In the genomic region with DNA sequence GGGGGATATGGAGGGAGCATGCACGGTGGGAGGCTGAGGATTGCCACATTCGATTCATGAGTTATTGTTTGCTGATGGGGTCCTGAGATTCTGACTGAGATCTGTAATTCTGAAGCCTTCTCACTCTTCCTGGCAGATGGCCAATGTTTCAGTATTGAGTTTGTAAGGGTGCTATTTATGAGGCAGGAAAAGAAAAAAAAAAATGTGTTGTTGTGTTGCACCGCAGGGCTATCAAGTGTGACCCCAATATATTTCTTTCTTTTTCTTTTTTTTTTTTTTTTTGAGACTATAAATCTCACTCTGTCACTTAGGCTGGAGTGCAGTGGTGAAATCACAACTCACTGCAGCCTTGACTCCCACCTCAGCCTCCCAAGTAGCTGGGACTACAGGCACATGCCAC, we compare ENCODE assay signal across 16 cellular contexts. TPM values are rescaled to one million over a fixed set of nuclear protein-coding genes. Genes with fewer than 3 reads are reported as not detected.
A peak's percentile ranks its signal among the peaks of the same experiment; 100 is the strongest.
DNase-seq lines count a peak whose midpoint lies in the region; ATAC-seq, FAIRE-seq and TF ChIP-seq lines count a peak whose summit lies in the region.
"Had no signal": no experiment of that assay in that cellular context is flagged by ENCODE, and none has a peak within 500 bp of the region (broad histone marks: within the 10 kb centered on the region; RNA-seq: fewer than 3 reads in every experiment).

No MANE protein-coding gene starts in this region.

- peaks cover 12 to 51% of the 10 kb centered on the region in 2 experiments for H3K79me2 ChIP-seq in H1 (ENCODE audit: control insufficient read depth in 1 of 2, insufficient read depth in 2 of 2, low read length in 2 of 2)

- peak overlapping the region; percentile 77 for H3K56ac ChIP-seq in H1 (replicated peaks; ENCODE audit: insufficient read length, low read depth, low read length)

- peak overlapping the region; percentile 87 for H2AK5ac ChIP-seq in H1 (ENCODE audit: low read depth, low read length)

- H3K14ac ChIP-seq in H1 (ENCODE audit: insufficient read length) = no peak overlapping the region

- H2BK15ac ChIP-seq in H1 (ENCODE audit: low read length) = peak overlapping the region; percentile 90; the same call in 1 of the 2 replicates

- peak overlapping the region; percentile 71 to 90 for H3K4me2 ChIP-seq in H1 (ENCODE audit: insufficient read depth in 1 of 2, low read depth in 2 of 2, low read length in 2 of 2)
- H3K4me2 ChIP-seq: SK-N-SH had no signal

- no peaks in the 10 kb centered on the region for H3K36me3 ChIP-seq in A673 (ENCODE audit: insufficient read depth, low read length, poor library complexity, severe bottlenecking)
- H3K36me3 ChIP-seq in HUES64 (ENCODE audit: insufficient read depth, low read length) = no peaks in the 10 kb centered on the region
- peaks cover 0 to 4% (median 0%) of the 10 kb centered on the region in 4 experiments; a peak in 1 of 8 replicates for H3K36me3 ChIP-seq in H1 (ENCODE audit: control insufficient read depth in 2 of 4, insufficient read depth in 4 of 4, low read length in 3 of 4)
- H3K36me3 ChIP-seq in uterus = no peaks in the 10 kb centered on the region
- H3K36me3 ChIP-seq: brain microvascular endothelial cell, prostate gland had no signal

- TF ChIP-seq CTCF in A673 (conservative IDR thresholded peaks at IDR 0.05; ENCODE audit: low read depth, low read length) (no peak), GM10266 (IDR thresholded peaks at IDR 0.05; ENCODE audit: control insufficient read depth, insufficient read depth, low read depth, missing control alignments) (no peak), H1 (IDR thresholded peaks at IDR 0.05; ENCODE audit: control extremely low read depth in 1 of 3, insufficient read depth in 1 of 3, low read depth in 1 of 3, low read length in 3 of 3) (no peak), uterus (IDR thresholded peaks at IDR 0.05) (no peak)

- TF ChIP-seq EP300 in H1 (IDR thresholded peaks at IDR 0.05; ENCODE audit: borderline replicate concordance in 1 of 2, low read depth in 2 of 2, low read length in 2 of 2) = no peak

- no peaks in the 10 kb centered on the region for H3K27me3 ChIP-seq in A673 (replicated peaks; ENCODE audit: insufficient read depth, low read depth, low read length, poor library complexity)
- H3K27me3 ChIP-seq in HUES64 (ENCODE audit: insufficient read depth, low read length) = no peaks in the 10 kb centered on the region
- H3K27me3 ChIP-seq in H1 (replicated peaks in 1 of 4; ENCODE audit: control insufficient read depth in 3 of 4, extremely low read depth in 1 of 4, insufficient read depth in 3 of 4, low read length in 3 of 4) = no peaks in the 10 kb centered on the region
- H3K27me3 ChIP-seq in uterus = no peaks in the 10 kb centered on the region
- H3K27me3 ChIP-seq: brain microvascular endothelial cell had no signal

- peaks cover 6 to 8% of the 10 kb centered on the region in 2 experiments for H4K20me1 ChIP-seq in H1 (replicated peaks in 1 of 2; ENCODE audit: control insufficient read depth in 1 of 2, insufficient read depth in 2 of 2, low read length in 2 of 2)

- H4K91ac ChIP-seq in H1 (replicated peaks; ENCODE audit: insufficient read length, low read length) = peak overlapping the region; percentile 95

- CTCF ChIA-PET in A673 (lab: Charles Lee) = no interaction called here
- CTCF ChIA-PET in H1 (lab: Charles Lee; ENCODE audit: partially characterized antibody) = interaction anchor here (0.6 kb wide), 1 partner anchor 29 kb away, joined by 3 read pairs; no protein-coding TSS in a partner anchor

- peak overlapping the region; percentile 95 for H4K5ac ChIP-seq in H1 (ENCODE audit: insufficient read length, low read depth, low read length)

- no peak overlapping the region for H2AFZ ChIP-seq in H1 (ENCODE audit: low read length)

- no peak for FAIRE-seq in H1 (lab: Jason Lieb, UNC)
- FAIRE-seq: urothelium cell line had no signal

- peaks cover 12% of the 10 kb centered on the region for H3K23me2 ChIP-seq in H1 (ENCODE audit: low read depth, low read length)

- DNase-seq in A673 (ENCODE audit: low spot score) (peak; percentile 30), GM10266 (ENCODE audit: extremely low spot score) (peak; percentile 69), H1 (ENCODE audit: low read depth in 1 of 2, low spot score in 2 of 2) (no peak), kidney tubule cell (ENCODE audit: low spot score) (no peak), left colon (no peak), NCI-H446 (lab: John Stamatoyannopoulos, UW) (no peak), uterus (no peak)
- DNase-seq: activated T-cell treated with anti-CD3 and anti-CD28 coated beads, Interleukin-2, amount 50 U/mL, for 1 hour; brain microvascular endothelial cell; head of caudate nucleus; NCI-H1092 treated with DMSO at 0.1 percent for 48 hours; SK-N-SH; stimulated activated CD4-positive, alpha-beta T cell treated with anti-CD3 and anti-CD28 coated beads, Interleukin-12 subunit alpha, Interleukin-12 subunit beta, amount 100 ng/mL, for 4 hours had no signal

- BruUV-seq in A673 (replicated peaks; lab: Mats Ljungman, UMichigan) = no TSS peak

- peak overlapping the region; percentile 98 for H2BK5ac ChIP-seq in H1 (ENCODE audit: low read depth, low read length)

- H3K4me1 ChIP-seq in A673 (ENCODE audit: insufficient read depth, low read length, poor library complexity, severe bottlenecking) (peaks cover 13% of the 10 kb centered on the region), HUES64 (ENCODE audit: insufficient read depth, low read length) (peaks cover 21% of the 10 kb centered on the region), H1 (replicated peaks in 1 of 4; ENCODE audit: control insufficient read depth in 3 of 4, insufficient read depth in 4 of 4, low read length in 3 of 4) (peaks cover 0 to 22% (median 9%) of the 10 kb centered on the region in 4 experiments; a peak in 6 of 7 replicates), uterus (peaks cover 0 to 6% of the 10 kb centered on the region in 2 donors)
- H3K4me1 ChIP-seq: prostate gland had no signal

- no peak for TF ChIP-seq RAD21 in H1 (IDR thresholded peaks at IDR 0.05 in 1 of 2, conservative IDR thresholded peaks at IDR 0.05 in 1 of 2; ENCODE audit: low read depth in 2 of 2, low read length in 2 of 2)

- ATAC-seq in left colon = no peak

- H3K9ac ChIP-seq in HUES64 (ENCODE audit: low read depth, low read length) (peak overlapping the region; percentile 72), H1 (replicated peaks in 1 of 4; ENCODE audit: extremely low read depth in 1 of 4, low read depth in 3 of 4, low read length in 3 of 4) (peak overlapping the region; percentile 52 to 78 (median 70))
- H3K9ac ChIP-seq: SK-N-SH had no signal

- WGBS in HUES64 = 28% methylated on average over 3 of the region's 3 CpGs
- 14% methylated on average over 3 of the region's 3 CpGs; no CpG with 5 or more reads in 1 of the 2 experiments for WGBS in H1 (ENCODE audit: extremely low coverage in 1 of 2, insufficient coverage in 1 of 2, insufficient read length in 1 of 2, insufficient replicate concordance in 2 of 2, low coverage in 1 of 2, low lambda C conversion rate in 2 of 2, missing lambda C conversion rate in 1 of 2), 2 experiments

- intact Hi-C loops in A673 (cut with micrococcal nuclease; ENCODE audit: unreplicated experiment) (no loop called here), left colon (cut with DNase I, micrococcal nuclease) (no loop called here), uterus (cut with DNase I; ENCODE audit: low total_unique reads) (no loop called here)

- H2BK120ac ChIP-seq in H1 (replicated peaks; ENCODE audit: low read depth, low read length) = peak overlapping the region; percentile 38

- no peak overlapping the region for H3K23ac ChIP-seq in H1 (ENCODE audit: insufficient read length)

- POLR2A ChIA-PET in A673 (lab: Charles Lee; ENCODE audit: low non-redundant PET) (no interaction called here), H1 (lab: Charles Lee; ENCODE audit: partially characterized antibody) (interaction anchor here (0.5 to 2.7 kb wide), 9 partner anchors 8 to 426 kb away, joined by 3 to 9 read pairs (median 4); a partner anchor contains a TSS)

- H3K9me3 ChIP-seq in A673 (ENCODE audit: low read depth, low read length, poor library complexity, severe bottlenecking) (no peaks in the 10 kb centered on the region), HUES64 (ENCODE audit: insufficient read depth, low read depth, low read length) (no peaks in the 10 kb centered on the region), H1 (ENCODE audit: insufficient read depth in 2 of 2, low read depth in 1 of 2, low read length in 1 of 2) (no peaks in the 10 kb centered on the region), uterus (no peaks in the 10 kb centered on the region)
- H3K9me3 ChIP-seq: prostate gland, SK-N-SH had no signal

- no peak overlapping the region for H4K8ac ChIP-seq in H1 (ENCODE audit: extremely low read depth, insufficient read depth, low read length)

- H3K4me3 ChIP-seq in A673 (ENCODE audit: low read depth, low read length, poor library complexity, severe bottlenecking) (no peak overlapping the region), HUES64 (ENCODE audit: low read length) (peak overlapping the region; percentile 62), H1 (ENCODE audit: extremely low read depth in 1 of 4, insufficient read depth in 2 of 4, low read depth in 3 of 4, low read length in 4 of 4) (peak overlapping the region; percentile 75 to 92 (median 81)), uterus (no peak overlapping the region)
- H3K4me3 ChIP-seq: prostate gland had no signal

- H3K4ac ChIP-seq in H1 (replicated peaks; ENCODE audit: insufficient read length, low read depth, low read length) = peak overlapping the region; percentile 5

- peak overlapping the region; percentile 95 for H2BK12ac ChIP-seq in H1 (ENCODE audit: low read depth, low read length)

- no peak; a peak in 1 of 3 replicates for TF ChIP-seq POLR2A in H1 (IDR thresholded peaks at IDR 0.05; ENCODE audit: control extremely low read depth in 1 of 2, low read depth in 2 of 2, low read length in 2 of 2)
- TF ChIP-seq POLR2A in uterus (IDR thresholded peaks at IDR 0.05) = no peak

- H3K79me1 ChIP-seq in H1 (ENCODE audit: low read depth, low read length) = peaks cover 7% of the 10 kb centered on the region

- H3K27ac ChIP-seq in A673 (ENCODE audit: low read depth, low read length, poor library complexity, severe bottlenecking) (no peak overlapping the region), HUES64 (ENCODE audit: low read depth, low read length) (peak overlapping the region; percentile 96), H1 (ENCODE audit: low read depth, low read length) (peak overlapping the region; percentile 87), uterus (no peak overlapping the region)
- H3K27ac ChIP-seq: brain microvascular endothelial cell, prostate gland had no signal

- H3K18ac ChIP-seq in H1 (ENCODE audit: extremely low read depth, low read length) = peak overlapping the region; percentile 98

- H2BK20ac ChIP-seq in H1 (ENCODE audit: low read length) = peak overlapping the region; percentile 99

RNA-seq across cellular contexts. Expression of a gene that starts 3.2 kb away (rescaled TPM):
- total RNA-seq in A673 (2021) (43.4 and 48.3 TPM in 2 replicates), left colon (10 to 100 TPM; 28.7 to 36.5 TPM), uterus (10 to 100 TPM in 3 of 4 donors, 1 to 10 TPM in 1; 8.5 to 54.4 (median 49.8) TPM)
- 40.3 TPM for polyA plus RNA-seq in HUES64 (2013, experiment 1 of 2)
- 37.3 TPM for polyA plus RNA-seq in HUES64 (2013, experiment 2 of 2)
- 69.3 and 75.5 TPM in 2 replicates for total RNA-seq in H1 (2021; fragmentation: NEBNext Ultra II Directional; extraction: Animal tissue kit (Norgen Biotek cat#: 25700))
- 25.2 and 27.5 TPM in 2 replicates for polyA plus RNA-seq in H1 (2011; rRNA removed)
- 42.9 TPM for polyA plus RNA-seq in H1 (2011; cell fraction: cytosol; rRNA removed)
- 40.0 TPM for polyA plus RNA-seq in H1 (2011; cell fraction: nucleus; rRNA removed)
- 33.9 to 44.9 TPM (median 40.9 TPM) in 4 replicates for polyA plus RNA-seq in H1 (2012, experiment 1 of 2)
- polyA plus RNA-seq in H1 (2012, experiment 2 of 2) = 4.4 TPM
- 37.4 TPM for polyA plus RNA-seq in H1 (2013, experiment 1 of 2)
- 38.2 TPM for polyA plus RNA-seq in H1 (2013, experiment 2 of 2)
- polyA minus RNA-seq in H1 (2011; rRNA and poly(A)+ RNA removed) = 83.2 and 93.8 TPM in 2 replicates
- polyA minus RNA-seq in H1 (2011; cell fraction: cytosol; rRNA and poly(A)+ RNA removed) = 51.6 TPM
- polyA minus RNA-seq in H1 (2011; cell fraction: nucleus; rRNA and poly(A)+ RNA removed) = 59.4 TPM

RNA-seq across cellular contexts. Expression of a gene that starts 30.5 kb away (rescaled TPM):
- total RNA-seq in A673 (2021) (6.2 and 12.1 TPM in 2 replicates), left colon (100 to 1,000 TPM; 122 to 162 TPM), uterus (under 1 TPM in 1 of 4 donors, not detected in 3; 0.07 TPM)
- polyA plus RNA-seq in HUES64 (2013, experiment 1 of 2) = 0.30 TPM
- 0.19 TPM for polyA plus RNA-seq in HUES64 (2013, experiment 2 of 2)
- total RNA-seq in H1 (2021; fragmentation: NEBNext Ultra II Directional; extraction: Animal tissue kit (Norgen Biotek cat#: 25700)) = 0.44 TPM in 1 of 2 replicates, not detected in the other
- polyA plus RNA-seq in H1 (2011; rRNA removed) = 0.06 and 0.08 TPM in 2 replicates
- 0.05 TPM for polyA plus RNA-seq in H1 (2011; cell fraction: cytosol; rRNA removed)
- polyA plus RNA-seq in H1 (2011; cell fraction: nucleus; rRNA removed) = not detected
- 0.05 to 0.15 TPM (median 0.13 TPM) in 3 of 4 replicates, not detected in the other for polyA plus RNA-seq in H1 (2012, experiment 1 of 2)
- polyA plus RNA-seq in H1 (2012, experiment 2 of 2) = not detected
- 0.24 TPM for polyA plus RNA-seq in H1 (2013, experiment 1 of 2)
- 0.28 TPM for polyA plus RNA-seq in H1 (2013, experiment 2 of 2)
- polyA minus RNA-seq in H1 (2011; rRNA and poly(A)+ RNA removed) = 0.03 TPM in 1 of 2 replicates, not detected in the other
- polyA minus RNA-seq in H1 (2011; cell fraction: cytosol; rRNA and poly(A)+ RNA removed) = not detected
- not detected for polyA minus RNA-seq in H1 (2011; cell fraction: nucleus; rRNA and poly(A)+ RNA removed)
- polyA plus RNA-seq: SK-N-SH had no signal

Comparison
In these comparisons a context has a peak if more than half of its experiments do, and no peak if none do; other contexts are left out.
1. DNase-seq: peak in A673 (single experiment) and GM10266 (single experiment); none in H1 (0 of 2), kidney tubule cell (single experiment), left colon (0 of 2), NCI-H446 (0 of 2) and uterus (0 of 2).
2. H3K27ac ChIP-seq: peak in HUES64 (single experiment) and H1 (single experiment); none in A673 (single experiment) and uterus (0 of 2).
3. H3K4me3 ChIP-seq: peak in HUES64 (single experiment) and H1 (4 of 4); none in A673 (single experiment) and uterus (0 of 2).